In genomic region chr17:41966453-41967140, GRCh38 we compare ENCODE assay signal across 8 cellular contexts. TPM values are rescaled to one million over a fixed set of nuclear protein-coding genes. Genes with fewer than 3 reads are reported as not detected.
DNase-seq lines count a peak whose midpoint lies in the region; ATAC-seq and TF ChIP-seq lines count a peak whose summit lies in the region.

TSS of gene CNP (plus strand) at chr17:41966795. CDS start at chr17:41966885, 90 bp downstream.

- TF ChIP-seq CTCF in GM12865 (IDR thresholded peaks at IDR 0.05; ENCODE audit: insufficient read depth, low read depth, low read length, missing control alignments) (no peak), ascending aorta (IDR thresholded peaks at IDR 0.05) (no peak)

- H3K36me3 ChIP-seq in ascending aorta = peaks cover 0 to 13% of the 10 kb centered on the region in 2 donors
- peaks cover 0 to 3% of the 10 kb centered on the region in 2 donors for H3K36me3 ChIP-seq in aorta (ENCODE audit: control insufficient read depth in 1 of 2, insufficient read depth in 2 of 2, low read length in 1 of 2)

- DNase-seq in GM12865 (ENCODE audit: low read depth) (peak; percentile 96), NCI-H1930 (lab: John Stamatoyannopoulos, UW) (peak; percentile 74 to 89), T-helper 22 cell (ENCODE audit: low read depth) (peak; percentile 83), ascending aorta (ENCODE audit: low spot score in 2 of 2) (peak; percentile 71 to 95), hepatic stellate cell (ENCODE audit: low spot score) (peak; percentile 98), retina (peak; percentile 92), aorta (peak; percentile 95 to 97)

- H3K27me3 ChIP-seq in ascending aorta (no peaks in the 10 kb centered on the region), aorta (ENCODE audit: control insufficient read depth in 1 of 2, insufficient read depth in 2 of 2, low read length in 1 of 2) (no peaks in the 10 kb centered on the region)

- ATAC-seq in HG02884 (IDR thresholded peaks at IDR 0.05; ENCODE audit: unreplicated experiment) (peak; percentile 46), aorta (ENCODE audit: low FRiP score) (peak; percentile 97)

- intact Hi-C loops in ascending aorta (cut with DNase I) (loop anchor here (1.0 to 2.0 kb wide), 5 partner anchors 36 to 189 kb away; partner anchors contain the start of genes ACLY, KLHL11, NKIRAS2 and ODAD4), aorta (cut with DNase I) (loop anchor here (2.0 to 5.0 kb wide), 3 partner anchors 51 to 188 kb away; partner anchors contain the start of genes DNAJC7 (in 2 of the 2), DHX58 (in 1 of the 2) and RAB5C (in 1 of the 2))

- no peaks in the 10 kb centered on the region for H3K9me3 ChIP-seq in ascending aorta
- no peaks in the 10 kb centered on the region for H3K9me3 ChIP-seq in aorta (ENCODE audit: control insufficient read depth, low read length)

- H3K4me3 ChIP-seq in GM12865 (ENCODE audit: low read depth, low read length) (peak within 1 kb of the TSS; percentile 85), ascending aorta (peak within 1 kb of the TSS; percentile 77 to 81), aorta (ENCODE audit: low read length in 2 of 2) (peak within 1 kb of the TSS; percentile 84 to 85)

- H3K27ac ChIP-seq in ascending aorta = peak within 1 kb of the TSS; percentile 80 to 82
- H3K27ac ChIP-seq in aorta (ENCODE audit: low read depth in 1 of 2, low read length in 2 of 2) = peak within 1 kb of the TSS in 1 of 2 donors; percentile 64

- WGBS in aorta, 2 donors = 0% methylated on average over 68 to 71 of the region's 71 CpGs

- H3K4me1 ChIP-seq in ascending aorta (peaks cover 0 to 12% of the 10 kb centered on the region in 2 donors), aorta (ENCODE audit: control insufficient read depth in 1 of 2, insufficient read depth in 2 of 2, low read length in 2 of 2) (no peaks in the 10 kb centered on the region)

RNA-seq across cellular contexts. Expression of gene CNP, which starts in this region (rescaled TPM):
- 72.9 TPM for total RNA-seq in ascending aorta
- 10 to 100 TPM; 50.2 to 59.3 TPM for total RNA-seq in aorta
- polyA plus RNA-seq in aorta = 10 to 100 TPM; 15.5 to 36.4 TPM
